In the genomic region with DNA sequence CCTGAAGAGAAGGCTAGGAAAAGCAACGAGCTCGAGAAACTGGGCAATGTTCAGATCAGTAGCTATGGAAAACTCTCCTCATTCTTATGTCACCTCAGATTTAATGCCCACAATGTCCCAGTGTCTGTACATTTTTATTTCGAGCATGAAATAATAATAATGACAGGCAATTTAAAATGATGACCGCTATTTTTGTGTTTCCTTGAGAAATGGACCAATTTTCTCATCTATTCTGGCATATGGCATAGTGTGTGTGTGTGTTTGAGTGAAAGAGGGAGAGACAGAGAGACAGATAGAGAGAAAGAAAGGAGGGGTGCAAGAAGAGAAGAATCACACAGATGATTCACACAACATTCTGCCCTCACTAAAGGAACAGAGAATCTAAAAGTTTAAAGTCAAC, we compare ENCODE assay signal across 34 cellular contexts.
DNase-seq lines count a peak whose midpoint lies in the region; ATAC-seq, FAIRE-seq and TF ChIP-seq lines count a peak whose summit lies in the region.
"Had no signal": no experiment of that assay in that cellular context is flagged by ENCODE, and none has a peak within 500 bp of the region (broad histone marks: within the 10 kb centered on the region; RNA-seq: fewer than 3 reads in every experiment).

No MANE protein-coding gene starts in this region.

- H4K20me1 ChIP-seq in endothelial cell of umbilical vein (replicated peaks; ENCODE audit: control insufficient read depth, extremely low read depth, insufficient read depth, low read length) (no peaks in the 10 kb centered on the region), neural cell (ENCODE audit: insufficient read depth) (no peaks in the 10 kb centered on the region), Karpas-422 (ENCODE audit: insufficient read depth, low read depth, low read length) (no peaks in the 10 kb centered on the region)
- H4K20me1 ChIP-seq: BLaER1; BLaER1 treated with 17β-estradiol and CSF1 and Interleukin-3, amounts not matched to agents 10 nM and 100 nM had no signal

- peaks cover 7% of the 10 kb centered on the region for H3K4me1 ChIP-seq in endothelial cell of umbilical vein (ENCODE audit: control insufficient read depth, extremely low read depth, insufficient read depth, low read length)
- no peaks in the 10 kb centered on the region for H3K4me1 ChIP-seq in spleen
- no peaks in the 10 kb centered on the region for H3K4me1 ChIP-seq in Karpas-422 (ENCODE audit: low read length)
- H3K4me1 ChIP-seq: A549; BE2C; BLaER1; BLaER1 treated with 17β-estradiol and CSF1 and Interleukin-3, amounts not matched to agents 10 nM and 100 nM; Caco-2 had no signal

- BruUV-seq in endothelial cell of umbilical vein (replicated peaks; lab: Mats Ljungman, UMichigan), result no TSS peak

- intact Hi-C loops in endothelial cell of umbilical vein (cut with micrococcal nuclease), result no loop called here
- intact Hi-C loops in spleen (cut with DNase I; ENCODE audit: low total_unique reads), result no loop called here

- no peak overlapping the region for H3K4me3 ChIP-seq in endothelial cell of umbilical vein (replicated peaks in 1 of 3; ENCODE audit: insufficient read depth in 1 of 3, low read depth in 1 of 3, low read length in 3 of 3)
- peak overlapping the region; percentile 1 for H3K4me3 ChIP-seq in neural cell (ENCODE audit: low read length)
- H3K4me3 ChIP-seq in spleen, result no peak overlapping the region
- H3K4me3 ChIP-seq in Karpas-422 (ENCODE audit: low read length), result no peak overlapping the region
- H3K4me3 ChIP-seq: A549; BLaER1; BLaER1 treated with 17β-estradiol and CSF1 and Interleukin-3, amounts not matched to agents 10 nM and 100 nM had no signal

- H3K36me3 ChIP-seq in endothelial cell of umbilical vein (ENCODE audit: control insufficient read depth in 2 of 2, extremely low read depth in 1 of 2, insufficient read depth in 2 of 2, low read length in 2 of 2) (no peaks in the 10 kb centered on the region), neural cell (ENCODE audit: insufficient read depth, low read length) (no peaks in the 10 kb centered on the region), spleen (no peaks in the 10 kb centered on the region), Karpas-422 (ENCODE audit: insufficient read depth, low read length) (no peaks in the 10 kb centered on the region)
- H3K36me3 ChIP-seq: BE2C; BLaER1; BLaER1 treated with 17β-estradiol and CSF1 and Interleukin-3, amounts not matched to agents 10 nM and 100 nM had no signal

- H3K79me2 ChIP-seq in endothelial cell of umbilical vein (ENCODE audit: control insufficient read depth, insufficient read depth, low read length) (no peaks in the 10 kb centered on the region), neural cell (replicated peaks; ENCODE audit: insufficient read depth, low read length) (no peaks in the 10 kb centered on the region), Karpas-422 (ENCODE audit: low read length) (no peaks in the 10 kb centered on the region)

- TF ChIP-seq RAD21 in neural cell (conservative IDR thresholded peaks at IDR 0.05), result no peak

- no peak overlapping the region for H3K9ac ChIP-seq in endothelial cell of umbilical vein (replicated peaks; ENCODE audit: extremely low read depth, insufficient read depth, low read length)
- no peak overlapping the region for H3K9ac ChIP-seq in neural cell (ENCODE audit: low read length)
- no peak overlapping the region for H3K9ac ChIP-seq in Karpas-422 (ENCODE audit: low read length)
- H3K9ac ChIP-seq: BLaER1; BLaER1 treated with 17β-estradiol and CSF1 and Interleukin-3, amounts not matched to agents 10 nM and 100 nM had no signal

- 69 to 79% (median 75%) methylated on average over 4 of the region's 4 CpGs for WGBS in spleen, 5 donors

- POLR2A ChIA-PET in endothelial cell of umbilical vein (lab: Charles Lee), result no interaction called here

- ATAC-seq in GM18858 (IDR thresholded peaks at IDR 0.05; ENCODE audit: unreplicated experiment), result no peak
- ATAC-seq: A549; CD8-positive, alpha-beta T cell had no signal

- no peaks in the 10 kb centered on the region for H3K27me3 ChIP-seq in endothelial cell of umbilical vein (ENCODE audit: control insufficient read depth in 2 of 2, insufficient read depth in 2 of 2, low read length in 2 of 2)
- H3K27me3 ChIP-seq in neural cell (ENCODE audit: insufficient read depth, low read depth, low read length), result no peaks in the 10 kb centered on the region
- H3K27me3 ChIP-seq in spleen (replicated peaks in 1 of 7), result no peaks in the 10 kb centered on the region
- no peaks in the 10 kb centered on the region for H3K27me3 ChIP-seq in Karpas-422 (ENCODE audit: low read length)
- H3K27me3 ChIP-seq: BE2C; BLaER1; BLaER1 treated with 17β-estradiol and CSF1 and Interleukin-3, amounts not matched to agents 10 nM and 100 nM had no signal

- no peak for DNase-seq in D721Med (ENCODE audit: insufficient read length, low spot score)
- DNase-seq in endothelial cell of umbilical vein (ENCODE audit: low read depth, low spot score), result no peak
- DNase-seq in spleen, result no peak
- no peak for DNase-seq in DMS53 treated with DMSO at 0.1 percent for 48 hours (lab: John Stamatoyannopoulos, UW; ENCODE audit: unreplicated experiment)
- DNase-seq in GM20000 (ENCODE audit: low spot score), result no peak
- DNase-seq in Karpas-422, result no peak
- DNase-seq: 8988T; ACHN; AML-193; BE2C; C1 segment of cervical spinal cord; Caco-2; Calu3; CD4-positive, alpha-beta memory T cell; CD4-positive, alpha-beta T cell; CD4-positive, CD25-positive, alpha-beta regulatory T cell; CD8-positive, alpha-beta memory T cell; CD8-positive, alpha-beta T cell; COR-L47; DMS 273 treated with DMSO at 0.1 percent for 48 hours; DMS153; DMS53; DMS79; DMS79 treated with DMSO at 0.1 percent for 48 hours; DND-41; EL had no signal

- H3F3A ChIP-seq in neural cell (ENCODE audit: insufficient read depth, low read length, poor library complexity, severe bottlenecking), result no peaks in the 10 kb centered on the region

- FAIRE-seq in D721Med (lab: Jason Lieb, UNC) (peak; percentile 53), endothelial cell of umbilical vein (lab: Jason Lieb, UNC) (peak; percentile 12)
- FAIRE-seq: A204.1, A549 had no signal

- H3K4me2 ChIP-seq in endothelial cell of umbilical vein (ENCODE audit: insufficient read depth, low read length) (no peak overlapping the region), neural cell (ENCODE audit: low read length) (no peak overlapping the region), Karpas-422 (ENCODE audit: low read depth, low read length, poor library complexity, severe bottlenecking) (no peak overlapping the region)
- H3K4me2 ChIP-seq: A549; BLaER1; BLaER1 treated with 17β-estradiol and CSF1 and Interleukin-3, amounts not matched to agents 10 nM and 100 nM had no signal

- H3K9me3 ChIP-seq in endothelial cell of umbilical vein (replicated peaks; ENCODE audit: control insufficient read depth, insufficient read depth, low read length) (no peaks in the 10 kb centered on the region), neural cell (ENCODE audit: low read length) (no peaks in the 10 kb centered on the region), spleen (no peaks in the 10 kb centered on the region), Karpas-422 (ENCODE audit: low read length) (no peaks in the 10 kb centered on the region)
- H3K9me3 ChIP-seq: A549; BE2C; BLaER1; BLaER1 treated with 17β-estradiol and CSF1 and Interleukin-3, amounts not matched to agents 10 nM and 100 nM; Caco-2 had no signal

- dilution Hi-C loops in endothelial cell of umbilical vein (cut with MboI; ENCODE audit: extremely low pct_ligation_motif_present, low sequenced_read_pairs), result no loop called here

- H3K9me2 ChIP-seq in neural cell (ENCODE audit: insufficient read depth, low read length), result no peaks in the 10 kb centered on the region
- H3K9me2 ChIP-seq in Karpas-422 (replicated peaks; ENCODE audit: insufficient read depth, low read length), result no peaks in the 10 kb centered on the region

- TF ChIP-seq CTCF in D721Med (IDR thresholded peaks at IDR 0.05; ENCODE audit: insufficient read depth, missing control alignments) (no peak), endothelial cell of umbilical vein (IDR thresholded peaks at IDR 0.05; ENCODE audit: extremely low read depth in 1 of 2, insufficient read depth in 1 of 2, low read depth in 1 of 2, low read length in 2 of 2) (no peak), neural cell (IDR thresholded peaks at IDR 0.05; ENCODE audit: poor library complexity, severe bottlenecking) (no peak), spleen (IDR thresholded peaks at IDR 0.05 in 8 of 11, conservative IDR thresholded peaks at IDR 0.05 in 3 of 11) (no peak), GM20000 (IDR thresholded peaks at IDR 0.05; ENCODE audit: extremely low read depth, missing control alignments) (no peak)

- H3K27ac ChIP-seq in endothelial cell of umbilical vein (ENCODE audit: insufficient read depth, low read depth, low read length) (no peak overlapping the region), neural cell (ENCODE audit: low read length) (peak overlapping the region; percentile 58), spleen (peak overlapping the region in 7 of 8 donors; percentile 10 to 55 (median 31)), Karpas-422 (ENCODE audit: low read length) (no peak overlapping the region)
- H3K27ac ChIP-seq: 22Rv1; A549; BLaER1; BLaER1 treated with 17β-estradiol and CSF1 and Interleukin-3, amounts not matched to agents 10 nM and 100 nM; C4-2B had no signal

- H3K9me1 ChIP-seq in endothelial cell of umbilical vein (replicated peaks; ENCODE audit: control insufficient read depth, extremely low read depth, insufficient read depth, low read length), result no peaks in the 10 kb centered on the region

- TF ChIP-seq POLR2A in endothelial cell of umbilical vein (IDR thresholded peaks at IDR 0.05; ENCODE audit: low read depth, low read length) (no peak), spleen (IDR thresholded peaks at IDR 0.05) (no peak)

- CTCF ChIA-PET in endothelial cell of umbilical vein (lab: Charles Lee), result no interaction called here

- H2AFZ ChIP-seq in endothelial cell of umbilical vein (ENCODE audit: low read depth, low read length) (no peak overlapping the region), neural cell (ENCODE audit: low read depth, low read length) (no peak overlapping the region), Karpas-422 (ENCODE audit: low read length) (no peak overlapping the region)

- TF ChIP-seq EP300 in neural cell (conservative IDR thresholded peaks at IDR 0.05; ENCODE audit: poor library complexity, severe bottlenecking), result peak; percentile 93

TF ChIP-seq in endothelial cell of umbilical vein, 7 proteins besides CTCF, POLR2A, EP300 and RAD21 (continues in another document):
- TF ChIP-seq GATA2 (IDR thresholded peaks at IDR 0.05; ENCODE audit: insufficient read depth, insufficient read length, low read depth, low read length), result no peak
- no peak for TF ChIP-seq POLR2AphosphoS5 (IDR thresholded peaks at IDR 0.05; ENCODE audit: insufficient read depth, low read depth, low read length)
- no peak for TF ChIP-seq MYC (IDR thresholded peaks at IDR 0.05; ENCODE audit: low read depth, low read length)

TF ChIP-seq in neural cell, 6 proteins besides CTCF, POLR2A, EP300 and RAD21 (continues in another document):
- no peak for TF ChIP-seq MXI1 (conservative IDR thresholded peaks at IDR 0.05; ENCODE audit: poor library complexity, severe bottlenecking)
- TF ChIP-seq POLR2AphosphoS5 (IDR thresholded peaks at IDR 0.05), result peak; percentile 81

Comparison
In these comparisons a context has a peak if more than half of its experiments do, and no peak if none do; other contexts are left out.
1. H3K27ac ChIP-seq: peak in neural cell (single experiment) and spleen (7 of 8); none in endothelial cell of umbilical vein (single experiment) and Karpas-422 (single experiment).